Comparison of ENCODE assay signal across 22 cellular contexts in the genomic region with DNA sequence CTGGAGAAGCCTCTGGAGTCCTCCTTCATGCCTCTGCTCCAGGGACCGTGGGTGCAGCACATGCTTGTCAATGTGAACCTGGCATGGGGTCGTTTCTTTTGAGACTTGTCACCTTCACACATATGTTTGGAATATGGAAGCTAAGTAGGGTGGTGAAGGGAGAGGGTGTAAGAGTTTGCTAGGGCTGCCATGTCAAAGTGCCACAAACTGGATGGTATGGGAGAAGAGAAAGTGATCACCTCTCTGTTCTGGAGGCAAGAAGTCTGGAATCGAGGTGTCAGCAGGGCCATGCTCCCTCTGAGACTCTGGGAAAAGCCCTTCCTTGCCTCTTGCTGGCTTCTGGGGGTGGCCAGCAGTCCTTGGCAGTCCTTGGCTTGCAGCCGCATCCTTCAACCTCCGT. TPM values are rescaled to one million over a fixed set of nuclear protein-coding genes. Genes with fewer than 3 reads are reported as not detected.
DNase-seq lines count a peak whose midpoint lies in the region; ATAC-seq, FAIRE-seq and TF ChIP-seq lines count a peak whose summit lies in the region.
"Had no signal": no experiment of that assay in that cellular context is flagged by ENCODE, and none has a peak within 500 bp of the region (broad histone marks: within the 10 kb centered on the region; RNA-seq: fewer than 3 reads in every experiment).

No MANE protein-coding gene starts in this region.

- dilution Hi-C loops in IMR-90 (cut with HindIII; ENCODE audit: low sequenced_read_pairs, unreplicated experiment), result no loop called here

- H3K27me3 ChIP-seq in IMR-90 (ENCODE audit: control insufficient read depth, insufficient read depth, low read length), result peaks cover 59% of the 10 kb centered on the region
- peaks cover 0 to 8% (median 1%) of the 10 kb centered on the region in 4 experiments; a peak in 1 of 7 replicates for H3K27me3 ChIP-seq in H1 (replicated peaks in 1 of 4; ENCODE audit: control insufficient read depth in 3 of 4, extremely low read depth in 1 of 4, insufficient read depth in 3 of 4, low read length in 3 of 4)
- H3K27me3 ChIP-seq in CD4-positive, alpha-beta T cell (ENCODE audit: control insufficient read depth, insufficient read depth, low read length), result no peaks in the 10 kb centered on the region
- no peaks in the 10 kb centered on the region for H3K27me3 ChIP-seq in smooth muscle cell (ENCODE audit: low read depth)
- H3K27me3 ChIP-seq: BE2C, BLaER1 had no signal

- no peak overlapping the region for H3K4me3 Mint-ChIP-seq in CD4-positive, alpha-beta T cell
- H3K4me3 Mint-ChIP-seq: CD14-positive monocyte; CD8-positive, alpha-beta T cell had no signal

- H2BK20ac ChIP-seq in IMR-90 (ENCODE audit: low read depth, low read length) (no peak overlapping the region), H1 (ENCODE audit: low read length) (no peak overlapping the region)

- H3K36me3 Mint-ChIP-seq in CD4-positive, alpha-beta T cell (ENCODE audit: low read depth), result no peaks in the 10 kb centered on the region
- H3K36me3 Mint-ChIP-seq: CD14-positive monocyte; CD4-positive, CD25-positive, alpha-beta regulatory T cell; CD8-positive, alpha-beta T cell had no signal

- no peak for TF ChIP-seq RAD21 in IMR-90 (IDR thresholded peaks at IDR 0.05; ENCODE audit: low read length)
- no peak for TF ChIP-seq RAD21 in H1 (IDR thresholded peaks at IDR 0.05 in 1 of 2, conservative IDR thresholded peaks at IDR 0.05 in 1 of 2; ENCODE audit: low read depth in 2 of 2, low read length in 2 of 2)

- no peaks in the 10 kb centered on the region for H3F3A ChIP-seq in smooth muscle cell (ENCODE audit: low read depth)

- H3K4me3 ChIP-seq in HEK293 (ENCODE audit: low read depth, low read length) (no peak overlapping the region), IMR-90 (ENCODE audit: insufficient read depth, low read depth, low read length) (no peak overlapping the region), H1 (ENCODE audit: extremely low read depth in 1 of 4, insufficient read depth in 2 of 4, low read depth in 3 of 4, low read length in 4 of 4) (no peak overlapping the region), smooth muscle cell (no peak overlapping the region)
- H3K4me3 ChIP-seq: BLaER1 had no signal

- H3K18ac ChIP-seq in IMR-90 (ENCODE audit: low read depth, low read length) (no peak overlapping the region), H1 (ENCODE audit: extremely low read depth, low read length) (no peak overlapping the region)

- H3K27ac Mint-ChIP-seq in CD4-positive, alpha-beta T cell, result no peak overlapping the region
- H3K27ac Mint-ChIP-seq: CD14-positive monocyte; CD4-positive, CD25-positive, alpha-beta regulatory T cell; CD8-positive, alpha-beta T cell had no signal

- no peak for ATAC-seq in IMR-90 (ENCODE audit: low read depth)
- ATAC-seq in CD4-positive, alpha-beta T cell (ENCODE audit: poor library complexity), result no peak
- ATAC-seq in activated CD4-positive, CD25-positive, alpha-beta regulatory T cell treated with anti-CD3 and anti-CD28 coated beads, Interleukin-2, amount 50 U/mL, for 24 hours, result no peak
- ATAC-seq: CD8-positive, alpha-beta T cell had no signal

- H4K91ac ChIP-seq in IMR-90 (ENCODE audit: insufficient read depth, low read depth, low read length) (no peak overlapping the region), H1 (replicated peaks; ENCODE audit: insufficient read length, low read length) (no peak overlapping the region)

- H2AK9ac ChIP-seq in IMR-90 (replicated peaks; ENCODE audit: low read depth, low read length, poor library complexity), result no peak overlapping the region

- no peak overlapping the region for H4K5ac ChIP-seq in IMR-90 (ENCODE audit: low read depth, low read length)
- no peak overlapping the region for H4K5ac ChIP-seq in H1 (ENCODE audit: insufficient read length, low read depth, low read length)

- no peak overlapping the region for H2BK120ac ChIP-seq in IMR-90 (ENCODE audit: low read depth, low read length)
- no peak overlapping the region for H2BK120ac ChIP-seq in H1 (replicated peaks; ENCODE audit: low read depth, low read length)

- H3K14ac ChIP-seq in IMR-90 (replicated peaks; ENCODE audit: low read depth, low read length) (no peak overlapping the region), H1 (ENCODE audit: insufficient read length) (no peak overlapping the region)

- no peak overlapping the region for H3K9ac ChIP-seq in IMR-90 (ENCODE audit: low read depth, low read length)
- H3K9ac ChIP-seq in H1 (replicated peaks in 1 of 4; ENCODE audit: extremely low read depth in 1 of 4, low read depth in 3 of 4, low read length in 3 of 4), result no peak overlapping the region
- H3K9ac ChIP-seq in smooth muscle cell (ENCODE audit: low read depth), result no peak overlapping the region
- H3K9ac ChIP-seq: BLaER1 had no signal

- no peak overlapping the region for H3K27ac ChIP-seq in HEK293 (ENCODE audit: extremely low read depth, low read depth, low read length)
- no peak overlapping the region for H3K27ac ChIP-seq in IMR-90 (ENCODE audit: insufficient read depth, low read length)
- no peak overlapping the region for H3K27ac ChIP-seq in H1 (ENCODE audit: low read depth, low read length)
- H3K27ac ChIP-seq in CD4-positive, alpha-beta T cell (ENCODE audit: low read depth, low read length), result no peak overlapping the region
- no peak overlapping the region for H3K27ac ChIP-seq in smooth muscle cell (ENCODE audit: low read depth)
- H3K27ac ChIP-seq: BLaER1 had no signal

- no peaks in the 10 kb centered on the region for H3K23me2 ChIP-seq in H1 (ENCODE audit: low read depth, low read length)

- H3K36me3 ChIP-seq in HEK293 (ENCODE audit: control insufficient read depth in 2 of 2, insufficient read depth in 1 of 2, low read length in 2 of 2) (no peaks in the 10 kb centered on the region), IMR-90 (ENCODE audit: control insufficient read depth, insufficient read depth, low read length) (no peaks in the 10 kb centered on the region), H1 (ENCODE audit: control insufficient read depth in 2 of 4, insufficient read depth in 4 of 4, low read length in 3 of 4) (no peaks in the 10 kb centered on the region), smooth muscle cell (ENCODE audit: low read depth) (no peaks in the 10 kb centered on the region)
- H3K36me3 ChIP-seq: BE2C, BLaER1 had no signal

- no peaks in the 10 kb centered on the region for H4K20me1 ChIP-seq in IMR-90 (ENCODE audit: insufficient read depth, low read length)
- H4K20me1 ChIP-seq in H1 (replicated peaks in 1 of 2; ENCODE audit: control insufficient read depth in 1 of 2, insufficient read depth in 2 of 2, low read length in 2 of 2), result no peaks in the 10 kb centered on the region
- no peaks in the 10 kb centered on the region for H4K20me1 ChIP-seq in smooth muscle cell (ENCODE audit: low read depth)
- H4K20me1 ChIP-seq: BLaER1 had no signal

- no peak overlapping the region for H2AK5ac ChIP-seq in IMR-90 (ENCODE audit: low read depth, low read length)
- 0 out of 2 replicates have a peak overlapping the region, but pooled peaks have one; percentile 31 for H2AK5ac ChIP-seq in H1 (ENCODE audit: low read depth, low read length)

- H3K4me1 ChIP-seq in HEK293 (ENCODE audit: control insufficient read depth, insufficient read depth, low read length) (no peaks in the 10 kb centered on the region), IMR-90 (ENCODE audit: control insufficient read depth, insufficient read depth, low read length) (no peaks in the 10 kb centered on the region), H1 (replicated peaks in 1 of 4; ENCODE audit: control insufficient read depth in 3 of 4, insufficient read depth in 4 of 4, low read length in 3 of 4) (no peaks in the 10 kb centered on the region), smooth muscle cell (ENCODE audit: low read depth) (peaks cover 9% of the 10 kb centered on the region)
- H3K4me1 ChIP-seq: BE2C, BLaER1 had no signal

- no peak overlapping the region for H3K23ac ChIP-seq in IMR-90 (ENCODE audit: low read depth, low read length)
- no peak overlapping the region for H3K23ac ChIP-seq in H1 (ENCODE audit: insufficient read length)

- H2AFZ ChIP-seq in IMR-90 (replicated peaks; ENCODE audit: low read length, poor library complexity) (peak overlapping the region; percentile 27), H1 (ENCODE audit: low read length) (no peak overlapping the region), smooth muscle cell (ENCODE audit: low read depth) (no peak overlapping the region)

- WGBS in IMR-90 (ENCODE audit: extremely low coverage in 2 of 2, insufficient read length in 1 of 2), 2 experiments, result 0% methylated on average over 1 of the region's 5 CpGs; no CpG with 5 or more reads in 1 of the 2 experiments
- 84% methylated on average over 5 of the region's 5 CpGs; no CpG with 5 or more reads in 1 of the 2 experiments for WGBS in H1 (ENCODE audit: extremely low coverage in 1 of 2, insufficient coverage in 1 of 2, insufficient read length in 1 of 2, insufficient replicate concordance in 2 of 2, low coverage in 1 of 2, low lambda C conversion rate in 2 of 2, missing lambda C conversion rate in 1 of 2), 2 experiments
- 89% methylated on average over 5 of the region's 5 CpGs for WGBS in smooth muscle cell (ENCODE audit: low lambda C conversion rate)

- no peaks in the 10 kb centered on the region for H3K79me2 ChIP-seq in H1 (ENCODE audit: control insufficient read depth in 1 of 2, insufficient read depth in 2 of 2, low read length in 2 of 2)
- H3K79me2 ChIP-seq in smooth muscle cell (ENCODE audit: low read depth), result no peaks in the 10 kb centered on the region

- no TSS peak for BruUV-seq in IMR-90 (replicated peaks; lab: Mats Ljungman, UMichigan)

- in situ Hi-C loops in IMR-90 (cut with MboI; ENCODE audit: low sequenced_read_pairs), result no loop called here

- H3K9me1 ChIP-seq in IMR-90 (ENCODE audit: insufficient read depth, low read length), result no peaks in the 10 kb centered on the region

- H3K56ac ChIP-seq in IMR-90 (ENCODE audit: extremely low read depth, insufficient read depth, low read length) (no peak overlapping the region), H1 (replicated peaks; ENCODE audit: insufficient read length, low read depth, low read length) (no peak overlapping the region)

- H3K4me1 Mint-ChIP-seq in CD4-positive, alpha-beta T cell (ENCODE audit: low read depth), result no peaks in the 10 kb centered on the region
- H3K4me1 Mint-ChIP-seq: CD14-positive monocyte had no signal

- H2BK5ac ChIP-seq in IMR-90 (ENCODE audit: low read depth, low read length, poor library complexity, severe bottlenecking), result no peak overlapping the region
- H2BK5ac ChIP-seq in H1 (ENCODE audit: low read depth, low read length), result no peak overlapping the region

- TF ChIP-seq CTCF in HEK293 (tag by site-specific recombination; IDR thresholded peaks at IDR 0.05) (no peak), IMR-90 (conservative IDR thresholded peaks at IDR 0.05; ENCODE audit: low read depth, low read length) (no peak), H1 (IDR thresholded peaks at IDR 0.05; ENCODE audit: control extremely low read depth in 1 of 3, insufficient read depth in 1 of 3, low read depth in 1 of 3, low read length in 3 of 3) (no peak), smooth muscle cell (IDR thresholded peaks at IDR 0.05; ENCODE audit: borderline replicate concordance, insufficient read depth, poor library complexity, severe bottlenecking) (no peak)
- no peak for TF ChIP-seq CTCF in CD4-positive, alpha-beta T cell (IDR thresholded peaks at IDR 0.05)

- H2BK12ac ChIP-seq in H1 (ENCODE audit: low read depth, low read length), result no peak overlapping the region

- H4K8ac ChIP-seq in IMR-90 (ENCODE audit: low read depth in 2 of 2, low read length in 2 of 2) (no peak overlapping the region), H1 (ENCODE audit: extremely low read depth, insufficient read depth, low read length) (no peak overlapping the region)

- H3K9me3 Mint-ChIP-seq in CD4-positive, alpha-beta T cell, result no peaks in the 10 kb centered on the region
- H3K9me3 Mint-ChIP-seq: CD8-positive, alpha-beta T cell had no signal

- H3K4ac ChIP-seq in IMR-90 (ENCODE audit: low read depth, low read length), result no peak overlapping the region
- no peak overlapping the region for H3K4ac ChIP-seq in H1 (replicated peaks; ENCODE audit: insufficient read length, low read depth, low read length)

- H3K27me3 Mint-ChIP-seq in CD4-positive, alpha-beta T cell, result no peaks in the 10 kb centered on the region

- TF ChIP-seq POLR2A in IMR-90 (IDR thresholded peaks at IDR 0.05; ENCODE audit: low read depth, low read length), result no peak
- TF ChIP-seq POLR2A in H1 (IDR thresholded peaks at IDR 0.05; ENCODE audit: control extremely low read depth in 1 of 2, low read depth in 2 of 2, low read length in 2 of 2), result no peak

- H3K9me3 ChIP-seq in HEK293 (ENCODE audit: control insufficient read depth, insufficient read depth, low read depth, low read length) (no peaks in the 10 kb centered on the region), IMR-90 (ENCODE audit: control insufficient read depth, insufficient read depth, low read length) (peaks cover 3% of the 10 kb centered on the region; the same call in 1 of the 2 replicates), H1 (ENCODE audit: insufficient read depth in 2 of 2, low read depth in 1 of 2, low read length in 1 of 2) (no peaks in the 10 kb centered on the region), smooth muscle cell (replicated peaks; ENCODE audit: low read depth) (no peaks in the 10 kb centered on the region)
- no peaks in the 10 kb centered on the region for H3K9me3 ChIP-seq in CD4-positive, alpha-beta T cell (ENCODE audit: control insufficient read depth, low read length)
- H3K9me3 ChIP-seq: BE2C, BLaER1, Caco-2 had no signal

- H3K79me1 ChIP-seq in IMR-90 (ENCODE audit: low read depth in 1 of 2, low read length in 2 of 2) (no peaks in the 10 kb centered on the region), H1 (ENCODE audit: low read depth, low read length) (no peaks in the 10 kb centered on the region)

- CTCF ChIA-PET in HEK293 (lab: Yijun Ruan, JAX) (no interaction called here), IMR-90 (lab: Yijun Ruan, JAX) (no interaction called here), H1 (lab: Charles Lee; ENCODE audit: partially characterized antibody) (interaction anchor here (0.8 kb wide), 1 partner anchor 14 kb away, joined by 3 read pairs; no protein-coding TSS in a partner anchor)
- CTCF ChIA-PET in CD4-positive, alpha-beta T cell (lab: Charles Lee), result no interaction called here

- FAIRE-seq in H1 (lab: Jason Lieb, UNC), result no peak
- FAIRE-seq: A204.1, D721Med, G401.6, GM12891, GM19239 had no signal

- DNase-seq in IMR-90, result no peak
- DNase-seq in H1 (ENCODE audit: low read depth in 1 of 2, low spot score in 2 of 2), result no peak
- no peak for DNase-seq in CD4-positive, alpha-beta T cell
- no peak for DNase-seq in smooth muscle cell (lab: John Stamatoyannopoulos, UW; ENCODE audit: unreplicated experiment)
- DNase-seq: 8988T; ACHN; BE2C; C1 segment of cervical spinal cord; Caco-2; Calu3; CD4-positive, CD25-positive, alpha-beta regulatory T cell; CD8-positive, alpha-beta T cell; GF-D8 had no signal

- intact Hi-C loops in IMR-90 (cut with micrococcal nuclease), result no loop called here
- intact Hi-C loops in CD4-positive, alpha-beta T cell (cut with DNase I, micrococcal nuclease), result no loop called here

- POLR2A ChIA-PET in HEK293 (lab: Yijun Ruan, JAX) (no interaction called here), IMR-90 (lab: Charles Lee; ENCODE audit: unreplicated experiment) (no interaction called here), H1 (lab: Charles Lee; ENCODE audit: partially characterized antibody) (interaction anchor here (1.0 kb wide), 1 partner anchor 11 kb away, joined by 3 read pairs; no protein-coding TSS in a partner anchor)
- POLR2A ChIA-PET in CD4-positive, alpha-beta T cell (lab: Charles Lee), result no interaction called here

- TF ChIP-seq EP300 in H1 (IDR thresholded peaks at IDR 0.05; ENCODE audit: borderline replicate concordance in 1 of 2, low read depth in 2 of 2, low read length in 2 of 2), result no peak

- no peak overlapping the region for H2BK15ac ChIP-seq in IMR-90 (ENCODE audit: low read depth, low read length)
- 0 out of 2 replicates have a peak overlapping the region, but pooled peaks have one; percentile 11 for H2BK15ac ChIP-seq in H1 (ENCODE audit: low read length)

- no peak overlapping the region for H3K4me2 ChIP-seq in IMR-90 (ENCODE audit: low read depth, low read length)
- no peak overlapping the region for H3K4me2 ChIP-seq in H1 (ENCODE audit: insufficient read depth in 1 of 2, low read depth in 2 of 2, low read length in 2 of 2)
- H3K4me2 ChIP-seq in smooth muscle cell, result no peak overlapping the region
- H3K4me2 ChIP-seq: BLaER1 had no signal

RNA-seq across cellular contexts. Expression of gene TSPAN18, which starts 8.7 kb away (rescaled TPM):
- total RNA-seq in IMR-90 (2012; rRNA removed), result under 0.01 and 0.36 TPM in 2 replicates
- 0.85 and 1.1 TPM in 2 replicates for polyA plus RNA-seq in IMR-90 (2012; rRNA removed)
- polyA plus RNA-seq in IMR-90 (2012; cell fraction: cytosol; rRNA removed), result 0.77 and 1.4 TPM in 2 replicates
- 0.45 and 0.71 TPM in 2 replicates for polyA plus RNA-seq in IMR-90 (2012; cell fraction: nucleus; rRNA removed; ENCODE audit: low replicate concordance)
- 8.8 and 10.2 TPM in 2 replicates for total RNA-seq in H1 (2021; fragmentation: NEBNext Ultra II Directional; extraction: Animal tissue kit (Norgen Biotek cat#: 25700))
- 5.2 and 7.0 TPM in 2 replicates for polyA plus RNA-seq in H1 (2011; rRNA removed)
- 2.8 TPM for polyA plus RNA-seq in H1 (2011; cell fraction: cytosol; rRNA removed)
- polyA plus RNA-seq in H1 (2011; cell fraction: nucleus; rRNA removed), result 5.7 TPM
- 9.6 to 10.3 TPM (median 10.0 TPM) in 4 replicates for polyA plus RNA-seq in H1 (2012, experiment 1 of 2)
- polyA plus RNA-seq in H1 (2012, experiment 2 of 2), result 8.6 TPM
- 14.5 TPM for polyA plus RNA-seq in H1 (2013, experiment 1 of 2)
- 15.6 TPM for polyA plus RNA-seq in H1 (2013, experiment 2 of 2)
- polyA minus RNA-seq in H1 (2011; rRNA and poly(A)+ RNA removed), result 4.0 and 5.8 TPM in 2 replicates
- 2.6 TPM for polyA minus RNA-seq in H1 (2011; cell fraction: cytosol; rRNA and poly(A)+ RNA removed)
- 6.3 TPM for polyA minus RNA-seq in H1 (2011; cell fraction: nucleus; rRNA and poly(A)+ RNA removed)
- total RNA-seq in CD4-positive, alpha-beta T cell, result 10 to 100 TPM; 23.0 to 25.3 TPM
- 3.4 and 3.9 TPM in 2 replicates for total RNA-seq in smooth muscle cell
- 9.3 and 15.3 TPM in 2 replicates for polyA plus RNA-seq in smooth muscle cell
- total RNA-seq: Calu3 had no signal
- polyA plus RNA-seq: CD14-positive monocyte had no signal
